In genomic region chr6:42771741-42772100, GRCh38 we compare ENCODE assay signal across 9 cellular contexts. TPM values are rescaled to one million over a fixed set of nuclear protein-coding genes. Genes with fewer than 3 reads are reported as not detected.
DNase-seq lines count a peak whose midpoint lies in the region; ATAC-seq, FAIRE-seq and TF ChIP-seq lines count a peak whose summit lies in the region.
"Had no signal": no experiment of that assay in that cellular context is flagged by ENCODE, and none has a peak within 500 bp of the region (broad histone marks: within the 10 kb centered on the region; RNA-seq: fewer than 3 reads in every experiment).

No MANE protein-coding gene starts in this region.

- H3K79me2 ChIP-seq in GM12878 (ENCODE audit: control insufficient read depth, insufficient read depth, low read length) (peaks cover 18% of the 10 kb centered on the region), smooth muscle cell (ENCODE audit: low read depth) (no peaks in the 10 kb centered on the region)

- POLR2A ChIA-PET in GM12878 (lab: Charles Lee), result interaction anchor here (0.5 to 8.8 kb wide), 7 partner anchors 10 to 121 kb away, joined by 4 to 140 read pairs (median 7); partner anchors contain the start of genes BICRAL, RPL7L1 and TBCC

- no peaks in the 10 kb centered on the region for H3K27me3 Mint-ChIP-seq in IgD-negative memory B cell

- H3K9me3 ChIP-seq in GM12878 (replicated peaks; ENCODE audit: control insufficient read depth, insufficient read depth, low read length) (no peaks in the 10 kb centered on the region), smooth muscle cell (replicated peaks; ENCODE audit: low read depth) (no peaks in the 10 kb centered on the region), SJCRH30 (replicated peaks) (no peaks in the 10 kb centered on the region)

- H3K4me3 ChIP-seq in GM12878 (peak overlapping the region; percentile 51), smooth muscle cell (no peak overlapping the region), SJCRH30 (no peak overlapping the region)

- TF ChIP-seq CTCF in GM12878 (IDR thresholded peaks at IDR 0.05 in 2 of 3, conservative IDR thresholded peaks at IDR 0.05 in 1 of 3; ENCODE audit: control insufficient read depth in 2 of 3, extremely low read depth in 1 of 3, insufficient read depth in 1 of 3, low read depth in 3 of 3, low read length in 3 of 3) (no peak), smooth muscle cell (IDR thresholded peaks at IDR 0.05; ENCODE audit: borderline replicate concordance, insufficient read depth, poor library complexity, severe bottlenecking) (no peak)

- H3K4me1 ChIP-seq in GM12878 (ENCODE audit: control insufficient read depth, insufficient read depth, low read length) (peaks cover 49% of the 10 kb centered on the region), smooth muscle cell (ENCODE audit: low read depth) (peaks cover 11% of the 10 kb centered on the region), SJCRH30 (no peaks in the 10 kb centered on the region)

- SMC1A ChIA-PET in GM12878 (lab: Charles Lee; ENCODE audit: uncharacterized antibody, unreplicated experiment), result interaction anchor here (1.0 to 9.6 kb wide), 11 partner anchors 9 to 199 kb away, joined by 3 to 92 read pairs (median 3); partner anchors contain the start of genes BICRAL and TBCC

- no peaks in the 10 kb centered on the region for H3K27me3 ChIP-seq in GM12878 (replicated peaks in 1 of 2; ENCODE audit: control insufficient read depth in 2 of 2, insufficient read depth in 2 of 2, low read length in 1 of 2)
- H3K27me3 ChIP-seq in smooth muscle cell (ENCODE audit: low read depth), result peaks cover 4% of the 10 kb centered on the region
- no peaks in the 10 kb centered on the region for H3K27me3 ChIP-seq in SJCRH30

- peak overlapping the region; percentile 54 for H3K27ac ChIP-seq in GM12878 (ENCODE audit: control insufficient read depth, insufficient read depth)
- no peak overlapping the region for H3K27ac ChIP-seq in smooth muscle cell (ENCODE audit: low read depth)
- no peak overlapping the region for H3K27ac ChIP-seq in SJCRH30
- H3K27ac ChIP-seq: GM23248 had no signal

- CTCF ChIA-PET in GM12878 (lab: Yijun Ruan, JAX), result interaction anchor here (1.0 to 4.9 kb wide), 4 partner anchors 9 to 28 kb away, joined by 3 to 25 read pairs (median 6); no protein-coding TSS in a partner anchor

- RAD21 ChIA-PET in GM12878 (lab: Charles Lee; ENCODE audit: unreplicated experiment), result interaction anchor here (0.8 to 17.0 kb wide), 12 partner anchors 8 to 1038 kb away, joined by 3 to 227 read pairs (median 4); partner anchors contain the start of genes BICRAL, RPL7L1 and TBCC

- FAIRE-seq in GM12878 (lab: Jason Lieb, UNC), result no peak

- 0% methylated on average over 3 of the region's 3 CpGs for WGBS in GM12878 (ENCODE audit: insufficient coverage, insufficient replicate concordance, low lambda C conversion rate, missing lambda C conversion rate)
- 60% methylated on average over 3 of the region's 3 CpGs for WGBS in smooth muscle cell (ENCODE audit: low lambda C conversion rate)

- H3K36me3 Mint-ChIP-seq in IgD-negative memory B cell, result peaks cover 2% of the 10 kb centered on the region

- no peak for TF ChIP-seq EP300 in GM12878 (IDR thresholded peaks at IDR 0.05; ENCODE audit: borderline replicate concordance in 1 of 2, control insufficient read depth in 1 of 2, low read depth in 2 of 2, low read length in 2 of 2)

- H3K4me3 Mint-ChIP-seq in IgD-negative memory B cell, result peak overlapping the region; percentile 73 to 92 (median 88)

- H3K4me1 Mint-ChIP-seq in IgD-negative memory B cell, result peaks cover 39 to 48% (median 42%) of the 10 kb centered on the region in 3 donors

- H3K4me2 ChIP-seq in GM12878 (ENCODE audit: control insufficient read depth, insufficient read depth), result peak overlapping the region; percentile 82
- H3K4me2 ChIP-seq in smooth muscle cell, result peak overlapping the region; percentile 81

- no peak overlapping the region for H2AFZ ChIP-seq in GM12878 (ENCODE audit: control insufficient read depth, low read depth, low read length)
- H2AFZ ChIP-seq in smooth muscle cell (ENCODE audit: low read depth), result no peak overlapping the region

- no peak for TF ChIP-seq POLR2A in GM12878 (IDR thresholded peaks at IDR 0.05; ENCODE audit: low read depth, low read length)

- peak overlapping the region; percentile 97 to 99 (median 98) for H3K27ac Mint-ChIP-seq in IgD-negative memory B cell

- no peaks in the 10 kb centered on the region for H3K36me3 ChIP-seq in GM12878 (ENCODE audit: control insufficient read depth in 2 of 2, insufficient read depth in 2 of 2, low read length in 1 of 2)
- H3K36me3 ChIP-seq in smooth muscle cell (ENCODE audit: low read depth), result no peaks in the 10 kb centered on the region
- H3K36me3 ChIP-seq in SJCRH30, result no peaks in the 10 kb centered on the region

- no peaks in the 10 kb centered on the region for H3F3A ChIP-seq in smooth muscle cell (ENCODE audit: low read depth)

- DNase-seq in activated CD4-positive, CD25-positive, alpha-beta regulatory T cell treated with anti-CD3 and anti-CD28 coated beads, Interleukin-2, amount 50 U/mL, for 16 hours (ENCODE audit: low read depth, low spot score), result peak; percentile 14
- DNase-seq in GM12878 (ENCODE audit: low read depth, low spot score) (no peak), smooth muscle cell (lab: John Stamatoyannopoulos, UW; ENCODE audit: unreplicated experiment) (no peak), hepatic stellate cell (ENCODE audit: low spot score) (no peak), SJCRH30 (no peak)

- no TSS peak for BruUV-seq in GM12878 (replicated peaks; lab: Mats Ljungman, UMichigan)

- TF ChIP-seq RAD21 in GM12878 (IDR thresholded peaks at IDR 0.05; ENCODE audit: insufficient read depth, low read depth, low read length), result no peak

- intact Hi-C loops in GM12878 (cut with micrococcal nuclease; ENCODE audit: unreplicated experiment), result loop anchor here (1.0 to 10.0 kb wide), 2 partner anchors 25 to 613 kb away; partner anchors contain the start of gene TBCC

- H3K9ac ChIP-seq in GM12878 (ENCODE audit: control insufficient read depth, insufficient read depth, low read length) (peak overlapping the region; percentile 48), smooth muscle cell (ENCODE audit: low read depth) (no peak overlapping the region)

- no peak for ATAC-seq in activated CD4-positive, CD25-positive, alpha-beta regulatory T cell treated with anti-CD3 and anti-CD28 coated beads, Interleukin-2, amount 50 U/mL, for 24 hours
- ATAC-seq in GM12878 (peak; percentile 14; the same call in 1 of the 3 replicates), HG03439 (IDR thresholded peaks at IDR 0.05; ENCODE audit: unreplicated experiment) (no peak)

- in situ Hi-C loops in GM12878 (cut with MboI), result no loop called here

- no peaks in the 10 kb centered on the region for H4K20me1 ChIP-seq in GM12878 (ENCODE audit: control insufficient read depth, insufficient read depth)
- H4K20me1 ChIP-seq in smooth muscle cell (ENCODE audit: low read depth), result no peaks in the 10 kb centered on the region

- no peaks in the 10 kb centered on the region for H3K9me3 Mint-ChIP-seq in IgD-negative memory B cell

RNA-seq across cellular contexts. Expression of gene BICRAL, which starts 10.1 kb away (rescaled TPM):
- polyA plus RNA-seq in IgD-negative memory B cell (4.7 TPM), GM12878 (2011; rRNA removed) (16.6 and 18.2 TPM in 2 replicates), GM12878 (2014; fragmentation: Illumina TruSeq; extraction: Trizol) (13.9 and 16.7 TPM in 2 replicates), GM12878 (2014; fragmentation: Nextera tagmentation; extraction: Ambion mirVana) (1 to 10 TPM; 1.9 to 2.0 TPM), GM12878 (2014; rRNA removed) (8.8 and 10.5 TPM in 2 replicates), GM12878 (2016; fragmentation: Nextera tagmentation; extraction: Ambion mirVana) (1 to 10 TPM; 3.1 to 3.8 TPM), smooth muscle cell (1.4 and 2.7 TPM in 2 replicates)
- total RNA-seq in GM12878 (2013; cell fraction: nucleolus; rRNA removed), result 24.4 and 25.3 TPM in 2 replicates
- total RNA-seq in GM12878 (2014; rRNA removed) (8.8 and 8.9 TPM in 2 replicates), GM12878 (2014; rRNA removed; fragmentation: Illumina TruSeq; extraction: Trizol) (8.0 and 8.2 TPM in 2 replicates), GM12878 (2021) (12.3 and 13.6 TPM in 2 replicates), smooth muscle cell (7.2 and 7.9 TPM in 2 replicates)
- 7.3 TPM for polyA plus RNA-seq in GM12878 (2011; ENCODE audit: low read depth)
- polyA plus RNA-seq in GM12878 (2011; cell fraction: cytosol; rRNA removed), result 14.6 and 15.8 TPM in 2 replicates
- 9.1 and 11.5 TPM in 2 replicates for polyA plus RNA-seq in GM12878 (2011; cell fraction: nucleus; rRNA removed)
- 8.6 and 9.4 TPM in 2 replicates for polyA plus RNA-seq in GM12878 (2012)
- 41.2 and 42.2 TPM in 2 replicates for polyA minus RNA-seq in GM12878 (2011; rRNA and poly(A)+ RNA removed)
- 11.4 and 11.6 TPM in 2 replicates for polyA minus RNA-seq in GM12878 (2011; cell fraction: cytosol; rRNA and poly(A)+ RNA removed)
- 7.1 and 9.9 TPM in 2 replicates for polyA minus RNA-seq in GM12878 (2011; cell fraction: nucleus; rRNA and poly(A)+ RNA removed)
- total RNA-seq in SJCRH30 (2014; rRNA removed; shearing (Covaris generic)), result 4.4 and 4.8 TPM in 2 replicates

RNA-seq across cellular contexts. Expression of gene TBCC, which starts 25.8 kb away (rescaled TPM):
- polyA plus RNA-seq in IgD-negative memory B cell, result 67.2 TPM
- total RNA-seq in GM12878 (2013; cell fraction: nucleolus; rRNA removed), result 17.2 and 18.1 TPM in 2 replicates
- 35.4 and 39.0 TPM in 2 replicates for total RNA-seq in GM12878 (2014; rRNA removed)
- total RNA-seq in GM12878 (2014; rRNA removed; fragmentation: Illumina TruSeq; extraction: Trizol), result 18.5 and 19.3 TPM in 2 replicates
- 18.5 and 21.3 TPM in 2 replicates for total RNA-seq in GM12878 (2021)
- 10.6 TPM for polyA plus RNA-seq in GM12878 (2011; ENCODE audit: low read depth)
- 10.1 and 16.7 TPM in 2 replicates for polyA plus RNA-seq in GM12878 (2011; rRNA removed)
- 19.5 and 20.4 TPM in 2 replicates for polyA plus RNA-seq in GM12878 (2011; cell fraction: cytosol; rRNA removed)
- polyA plus RNA-seq in GM12878 (2011; cell fraction: nucleus; rRNA removed), result 23.6 and 26.5 TPM in 2 replicates
- polyA plus RNA-seq in GM12878 (2012), result 15.5 and 19.3 TPM in 2 replicates
- polyA plus RNA-seq in GM12878 (2014; fragmentation: Illumina TruSeq; extraction: Trizol), result 9.1 and 14.2 TPM in 2 replicates
- 1 to 10 TPM; 2.5 to 6.3 TPM for polyA plus RNA-seq in GM12878 (2014; fragmentation: Nextera tagmentation; extraction: Ambion mirVana)
- polyA plus RNA-seq in GM12878 (2014; rRNA removed), result 22.7 and 26.0 TPM in 2 replicates
- 10 to 100 TPM; 40.1 to 41.9 TPM for polyA plus RNA-seq in GM12878 (2016; fragmentation: Nextera tagmentation; extraction: Ambion mirVana)
- 7.2 and 7.9 TPM in 2 replicates for polyA minus RNA-seq in GM12878 (2011; rRNA and poly(A)+ RNA removed)
- polyA minus RNA-seq in GM12878 (2011; cell fraction: cytosol; rRNA and poly(A)+ RNA removed), result 4.7 and 6.0 TPM in 2 replicates
- 11.1 and 13.3 TPM in 2 replicates for polyA minus RNA-seq in GM12878 (2011; cell fraction: nucleus; rRNA and poly(A)+ RNA removed)
- 30.1 and 31.5 TPM in 2 replicates for total RNA-seq in smooth muscle cell
- 31.8 and 41.5 TPM in 2 replicates for polyA plus RNA-seq in smooth muscle cell
- total RNA-seq in SJCRH30 (2014; rRNA removed; shearing (Covaris generic)), result 34.1 and 38.0 TPM in 2 replicates

RNA-seq across cellular contexts. Expression of gene PRPH2, which starts 49.3 kb away (rescaled TPM):
- polyA plus RNA-seq in IgD-negative memory B cell (not detected), GM12878 (2011; rRNA removed) (not detected in 2 replicates), GM12878 (2014; fragmentation: Illumina TruSeq; extraction: Trizol) (not detected in 2 replicates), GM12878 (2014; fragmentation: Nextera tagmentation; extraction: Ambion mirVana) (under 1 TPM in 1 of 2 experiments, not detected in 1; 0.08 TPM), GM12878 (2014; rRNA removed) (not detected in 2 replicates), GM12878 (2016; fragmentation: Nextera tagmentation; extraction: Ambion mirVana) (not detected), smooth muscle cell (0.07 TPM in 1 of 2 replicates, not detected in the other)
- total RNA-seq in GM12878 (2013; cell fraction: nucleolus; rRNA removed), result not detected in 2 replicates
- total RNA-seq in GM12878 (2014; rRNA removed) (not detected in 2 replicates), GM12878 (2014; rRNA removed; fragmentation: Illumina TruSeq; extraction: Trizol) (not detected in 2 replicates), GM12878 (2021) (not detected in 2 replicates), smooth muscle cell (not detected in 2 replicates)
- polyA plus RNA-seq in GM12878 (2011; ENCODE audit: low read depth), result not detected
- not detected in 2 replicates for polyA plus RNA-seq in GM12878 (2011; cell fraction: cytosol; rRNA removed)
- polyA plus RNA-seq in GM12878 (2011; cell fraction: nucleus; rRNA removed), result not detected in 2 replicates
- polyA plus RNA-seq in GM12878 (2012), result not detected in 2 replicates
- polyA minus RNA-seq in GM12878 (2011; rRNA and poly(A)+ RNA removed), result not detected in 2 replicates
- polyA minus RNA-seq in GM12878 (2011; cell fraction: cytosol; rRNA and poly(A)+ RNA removed), result not detected in 2 replicates
- polyA minus RNA-seq in GM12878 (2011; cell fraction: nucleus; rRNA and poly(A)+ RNA removed), result not detected in 2 replicates
- total RNA-seq in SJCRH30 (2014; rRNA removed; shearing (Covaris generic)), result 1.9 and 2.1 TPM in 2 replicates
